In genomic region chr4:137405833-137406232, GRCh38 we compare ENCODE assay signal across 1 cellular context.
A peak's percentile ranks its signal among the peaks of the same experiment; 100 is the strongest.
TF ChIP-seq lines count a peak whose summit lies in the region.
"Not testable (repeated sequence)": the region's sequence is repeated elsewhere in the genome, so short reads cannot be mapped to it uniquely, and the experiment has no call there.

No MANE protein-coding gene starts in this region.

- H3K27ac ChIP-seq in HEK293 (ENCODE audit: extremely low read depth, low read depth, low read length), result not testable (repeated sequence)

- TF ChIP-seq CTCF in HEK293 (tag by site-specific recombination; IDR thresholded peaks at IDR 0.05), result not testable (repeated sequence)

- POLR2A ChIA-PET in HEK293 (lab: Yijun Ruan, JAX), result not testable (repeated sequence)

- CTCF ChIA-PET in HEK293 (lab: Yijun Ruan, JAX), result interaction anchor here (0.7 kb wide), 1 partner anchor 13 kb away, joined by 3 read pairs; no protein-coding TSS in a partner anchor

- H3K9me3 ChIP-seq in HEK293 (ENCODE audit: control insufficient read depth, insufficient read depth, low read depth, low read length), result not testable (repeated sequence)

- not testable (repeated sequence) for H3K4me1 ChIP-seq in HEK293 (ENCODE audit: control insufficient read depth, insufficient read depth, low read length)

- H3K36me3 ChIP-seq in HEK293 (ENCODE audit: control insufficient read depth in 2 of 2, insufficient read depth in 1 of 2, low read length in 2 of 2), result not testable (repeated sequence)

- not testable (repeated sequence) for H3K4me3 ChIP-seq in HEK293 (ENCODE audit: low read depth, low read length)

TF ChIP-seq in HEK293, 187 proteins besides CTCF, POLR2A, EP300 and RAD21:
- TF ChIP-seq ZNF518A (tag by site-specific recombination; conservative IDR thresholded peaks at IDR 0.05; ENCODE audit: low read depth) (peak; percentile 75; the same call in 1 of the 2 replicates), ZNF510 (tag by site-specific recombination; IDR thresholded peaks at IDR 0.05; ENCODE audit: insufficient replicate concordance) (peak; percentile 24), ZNF623 (tag by site-specific recombination; IDR thresholded peaks at IDR 0.05) (peak; percentile 37), ZNF266 (tag by site-specific recombination; IDR thresholded peaks at IDR 0.05; ENCODE audit: low read depth) (0 out of 2 replicates have a peak, but pooled peaks have one; percentile 20), ZNF555 (tag by site-specific recombination; conservative IDR thresholded peaks at IDR 0.05) (peak; percentile 45), ZNF394 (tag by site-specific recombination; IDR thresholded peaks at IDR 0.05; ENCODE audit: borderline replicate concordance) (peak; percentile 70; the same call in 1 of the 2 replicates), ZNF140 (tag by site-specific recombination; IDR thresholded peaks at IDR 0.05) (peak; percentile 38; the same call in 1 of the 2 replicates), ZNF654 (tag by site-specific recombination; IDR thresholded peaks at IDR 0.05; ENCODE audit: low read depth) (0 out of 2 replicates have a peak, but pooled peaks have one; percentile 9), ZBTB11 (tag by site-specific recombination; conservative IDR thresholded peaks at IDR 0.05; ENCODE audit: low read depth) (0 out of 2 replicates have a peak, but pooled peaks have one; percentile 38), ZBTB8A (tag by site-specific recombination; IDR thresholded peaks at IDR 0.05) (peak; percentile 46; the same call in 1 of the 2 replicates), ZNF426 (tag by site-specific recombination; IDR thresholded peaks at IDR 0.05) (peak; percentile 51)
